ENCODE assay signal across 8 cellular contexts in the genomic region with DNA sequence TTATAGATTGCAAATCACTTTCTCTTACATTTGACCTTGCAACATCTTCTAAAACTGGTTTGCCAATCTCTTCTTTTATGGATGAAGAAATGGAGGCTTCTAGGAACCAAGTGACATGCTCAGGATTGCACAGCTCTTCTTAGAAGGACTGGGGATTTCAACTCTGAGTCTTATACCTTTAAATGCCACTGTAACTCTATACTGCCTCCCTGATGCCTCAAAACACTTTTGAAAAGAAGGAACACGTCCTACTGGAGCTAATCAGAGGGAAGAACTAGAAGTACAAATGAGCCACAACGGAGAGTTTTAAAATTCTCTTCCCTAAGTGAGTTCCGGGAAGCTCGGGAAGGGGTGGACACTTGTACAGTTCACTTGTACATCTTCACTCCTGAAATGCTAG. TPM values are rescaled to one million over a fixed set of nuclear protein-coding genes. Genes with fewer than 3 reads are reported as not detected.
DNase-seq lines count a peak whose midpoint lies in the region; ATAC-seq lines count a peak whose summit lies in the region.

No MANE protein-coding gene starts in this region.

- in situ Hi-C loops in GM23248 (cut with MboI) (no loop called here), SK-MEL-5 (cut with HindIII; ENCODE audit: low pct_unique_long_range_greater_than_20kb, low sequenced_read_pairs) (no loop called here), KBM-7 (cut with MboI; ENCODE audit: low pct_unique_long_range_greater_than_20kb, low sequenced_read_pairs) (no loop called here)

- H3K27ac ChIP-seq in GM23248 (no peak overlapping the region), rectal smooth muscle tissue (ENCODE audit: low read depth, low read length) (peak overlapping the region; percentile 76), mesendoderm (ENCODE audit: low read depth, low read length) (no peak overlapping the region)

- H3K4me1 ChIP-seq in GM23248 (ENCODE audit: insufficient read depth): no peaks in the 10 kb centered on the region
- peaks cover 14% of the 10 kb centered on the region for H3K4me1 ChIP-seq in rectal smooth muscle tissue (ENCODE audit: control insufficient read depth, insufficient read depth, low read length)
- H3K4me1 ChIP-seq in mesendoderm (ENCODE audit: control insufficient read depth, low read depth, low read length): no peaks in the 10 kb centered on the region

- H2BK5ac ChIP-seq in mesendoderm (ENCODE audit: low read length): no peak overlapping the region

- peak overlapping the region; percentile 99 for H3K4me2 ChIP-seq in GM23248 (ENCODE audit: unreplicated experiment)
- H3K4me2 ChIP-seq in mesendoderm (ENCODE audit: low read length): no peak overlapping the region

- H4K5ac ChIP-seq in mesendoderm (ENCODE audit: low read length): no peak overlapping the region

- peak overlapping the region; percentile 94 for H3K4me3 ChIP-seq in GM23248
- peak overlapping the region; percentile 83 for H3K4me3 ChIP-seq in rectal smooth muscle tissue (ENCODE audit: low read length)
- H3K4me3 ChIP-seq in mesendoderm (ENCODE audit: low read length): no peak overlapping the region

- H3K36me3 ChIP-seq in GM23248 (ENCODE audit: low read depth) (no peaks in the 10 kb centered on the region), rectal smooth muscle tissue (ENCODE audit: control insufficient read depth, insufficient read depth, low read length) (no peaks in the 10 kb centered on the region), mesendoderm (ENCODE audit: control insufficient read depth, insufficient read depth, low read length) (no peaks in the 10 kb centered on the region)

- no peak overlapping the region for H4K8ac ChIP-seq in mesendoderm (ENCODE audit: low read depth, low read length)

- ATAC-seq in HG03457 (IDR thresholded peaks at IDR 0.05; ENCODE audit: unreplicated experiment): no peak

- H3K27me3 ChIP-seq in GM23248 (replicated peaks; ENCODE audit: insufficient read depth) (peaks cover 45% of the 10 kb centered on the region), rectal smooth muscle tissue (ENCODE audit: control insufficient read depth, insufficient read depth, low read length) (no peaks in the 10 kb centered on the region), mesendoderm (ENCODE audit: insufficient read depth, low read length, poor library complexity) (no peaks in the 10 kb centered on the region)

- H2BK15ac ChIP-seq in mesendoderm (replicated peaks; ENCODE audit: low read depth): no peak overlapping the region

- H3K9me3 ChIP-seq in GM23248 (ENCODE audit: low read depth): no peaks in the 10 kb centered on the region

- H3K9me2 ChIP-seq in GM23248 (ENCODE audit: insufficient read depth): no peaks in the 10 kb centered on the region

- DNase-seq in GM23248 (peak; percentile 35), SK-MEL-5 (ENCODE audit: low read depth, low spot score) (peak; percentile 21), globus pallidus (ENCODE audit: low spot score) (peak; percentile 33), mesendoderm (no peak), KG1 (lab: John Stamatoyannopoulos, UW) (no peak), KBM-7 (no peak)

- no peak overlapping the region for H3K4ac ChIP-seq in mesendoderm (ENCODE audit: low read depth, low read length)

- H3K9ac ChIP-seq in GM23248 (peak overlapping the region; percentile 61), rectal smooth muscle tissue (ENCODE audit: low read length) (no peak overlapping the region), mesendoderm (ENCODE audit: low read length) (no peak overlapping the region)

- no peak overlapping the region for H2AK5ac ChIP-seq in mesendoderm (ENCODE audit: low read length)

- no peak overlapping the region for H3K56ac ChIP-seq in mesendoderm (ENCODE audit: low read length)

- no peak overlapping the region for H3K18ac ChIP-seq in mesendoderm (ENCODE audit: low read length)

- H2BK120ac ChIP-seq in mesendoderm (ENCODE audit: low read depth, low read length): no peak overlapping the region

- H3K79me1 ChIP-seq in mesendoderm (ENCODE audit: low read length): no peaks in the 10 kb centered on the region

- no peaks in the 10 kb centered on the region for H4K20me1 ChIP-seq in GM23248 (ENCODE audit: insufficient read depth)

- H3F3A ChIP-seq in GM23248 (ENCODE audit: insufficient read depth): 0 out of 2 replicates have a peak, but pooled peaks cover 13% of the 10 kb centered on the region

- WGBS in GM23248 (ENCODE audit: low coverage in 1 of 2, low lambda C conversion rate in 2 of 2, missing lambda C conversion rate in 2 of 2), 2 experiments: 0% methylated on average over 4 of the region's 4 CpGs
- WGBS in mesendoderm (ENCODE audit: extremely low coverage, insufficient coverage, low lambda C conversion rate): no CpG with 5 or more reads among the region's 4 CpGs

- H3K23ac ChIP-seq in mesendoderm (ENCODE audit: low read length): no peak overlapping the region

- H3K79me2 ChIP-seq in GM23248 (ENCODE audit: insufficient read depth) (no peaks in the 10 kb centered on the region), mesendoderm (ENCODE audit: control insufficient read depth, insufficient read depth, low read length) (no peaks in the 10 kb centered on the region)

- peak overlapping the region; percentile 98 for H2AFZ ChIP-seq in GM23248

RNA-seq across cellular contexts. Expression of gene MITF, which starts 1.0 kb away (rescaled TPM):
- 0.38 and 0.86 TPM in 2 replicates for total RNA-seq in GM23248 (2014; rRNA removed; shearing (Covaris generic))
- polyA plus RNA-seq in GM23248 (2016; fragmentation: Nextera tagmentation; extraction: Ambion mirVana): 2.0 and 2.1 TPM in 2 replicates
- 768 and 819 TPM in 2 replicates for total RNA-seq in SK-MEL-5 (2014; rRNA removed; shearing (Covaris generic))
- 248 and 324 TPM in 2 replicates for polyA plus RNA-seq in SK-MEL-5 (2015; cell fraction: cytosol; rRNA removed)
- polyA plus RNA-seq in SK-MEL-5 (2015; cell fraction: nucleus; rRNA removed): 389 and 448 TPM in 2 replicates
- polyA plus RNA-seq in mesendoderm (2013, experiment 1 of 2): 1.1 TPM
- 1.1 TPM for polyA plus RNA-seq in mesendoderm (2013, experiment 2 of 2)

Comparison
In these comparisons a context has a peak if more than half of its experiments do, and no peak if none do; other contexts are left out.
1. DNase-seq: peak in GM23248 (single experiment), SK-MEL-5 (single experiment) and globus pallidus (single experiment); none in mesendoderm (single experiment), KG1 (single experiment) and KBM-7 (single experiment).
2. RNA of gene MITF, which starts 1.0 kb away (total RNA-seq): 768 to 819 TPM in SK-MEL-5; 0.38 to 0.86 TPM in GM23248; every median in the first group is over 100 times any median in the second.